8 cellular contexts compared by ENCODE assay signal in genomic region chr11:35391922-35392813, GRCh38.
DNase-seq lines count a peak whose midpoint lies in the region; ATAC-seq and TF ChIP-seq lines count a peak whose summit lies in the region.

No MANE protein-coding gene starts in this region.

- peak; percentile 73 for DNase-seq in DMS79 (lab: John Stamatoyannopoulos, UW)
- DNase-seq in NCI-H2029 treated with DMSO at 0.1 percent for 48 hours (lab: John Stamatoyannopoulos, UW) = peak; percentile 56
- peak; percentile 82 for DNase-seq in WERI-Rb-1
- DNase-seq in brain pericyte (ENCODE audit: low read depth, low spot score) = peak; percentile 47
- peak; percentile 90 for DNase-seq in iPS-NIHi7 (ENCODE audit: extremely low spot score)
- DNase-seq in smooth muscle cell of the brain vasculature (ENCODE audit: low read depth, low spot score) = peak; percentile 64

- H3K9me3 ChIP-seq in HEK293 (ENCODE audit: control insufficient read depth, insufficient read depth, low read depth, low read length) (no peaks in the 10 kb centered on the region), WERI-Rb-1 (ENCODE audit: severe bottlenecking) (no peaks in the 10 kb centered on the region)

- no peak for ATAC-seq in HG03108 (IDR thresholded peaks at IDR 0.05; ENCODE audit: unreplicated experiment)

- peaks cover 4% of the 10 kb centered on the region; the same call in 1 of the 2 replicates for H3K4me1 ChIP-seq in HEK293 (ENCODE audit: control insufficient read depth, insufficient read depth, low read length)

- no peak overlapping the region for H3K27ac ChIP-seq in HEK293 (ENCODE audit: extremely low read depth, low read depth, low read length)
- H3K27ac ChIP-seq in WERI-Rb-1 = no peak overlapping the region

- CTCF ChIA-PET in HEK293 (lab: Yijun Ruan, JAX) = interaction anchor here (0.6 to 6.7 kb wide), 35 partner anchors 10 to 1029 kb away, joined by 3 to 85 read pairs (median 5); partner anchors contain the start of gene ELF5

- no peaks in the 10 kb centered on the region for H3K36me3 ChIP-seq in HEK293 (ENCODE audit: control insufficient read depth in 2 of 2, insufficient read depth in 1 of 2, low read length in 2 of 2)
- peaks cover 3% of the 10 kb centered on the region; the same call in 1 of the 2 replicates for H3K36me3 ChIP-seq in WERI-Rb-1

- no peaks in the 10 kb centered on the region for H3K27me3 ChIP-seq in WERI-Rb-1 (ENCODE audit: insufficient read depth, low read depth, severe bottlenecking)

- H3K4me3 ChIP-seq in HEK293 (ENCODE audit: low read depth, low read length) (no peak overlapping the region), WERI-Rb-1 (ENCODE audit: low read depth, low read length) (no peak overlapping the region)

- peak; percentile 59 for TF ChIP-seq CTCF in HEK293 (tag by site-specific recombination; IDR thresholded peaks at IDR 0.05)
- peak; percentile 79 for TF ChIP-seq CTCF in WERI-Rb-1 (IDR thresholded peaks at IDR 0.05; ENCODE audit: low read depth, low read length)

- POLR2A ChIA-PET in HEK293 (lab: Yijun Ruan, JAX) = no interaction called here

TF ChIP-seq in HEK293, 187 proteins besides CTCF, POLR2A, EP300 and RAD21:
- TF ChIP-seq ZIC2 (tag by site-specific recombination; IDR thresholded peaks at IDR 0.05) = no peak
- peak; percentile 79 for TF ChIP-seq ZNF654 (tag by site-specific recombination; IDR thresholded peaks at IDR 0.05; ENCODE audit: low read depth)
- peak; percentile 32; the same call in 1 of the 2 replicates for TF ChIP-seq ZFHX2 (tag by site-specific recombination; conservative IDR thresholded peaks at IDR 0.05)
